In genomic region chr6:157663261-157663660, GRCh38 we compare ENCODE assay signal across 32 cellular contexts.
"Had no signal": no experiment of that assay in that cellular context is flagged by ENCODE, and none has a peak within 500 bp of the region (broad histone marks: within the 10 kb centered on the region; RNA-seq: fewer than 3 reads in every experiment).

No MANE protein-coding gene starts in this region.

- H3K27ac ChIP-seq: adrenal gland, ascending aorta, body of pancreas, brain microvascular endothelial cell, breast epithelium, cardiac muscle cell had no signal

- H3K4me1 ChIP-seq: body of pancreas, breast epithelium had no signal

- H3K36me3 ChIP-seq: adrenal gland, brain microvascular endothelial cell, breast epithelium, cardiac muscle cell had no signal

- FAIRE-seq: astrocyte, bronchial epithelial cell had no signal

- H3K9me3 ChIP-seq: adrenal gland, ascending aorta, body of pancreas, breast epithelium had no signal

- H3K27me3 ChIP-seq: adrenal gland, ascending aorta, body of pancreas, brain microvascular endothelial cell, breast epithelium, cardiac muscle cell had no signal

- DNase-seq: activated effector memory CD4-positive, alpha-beta T cell treated with anti-CD3 and anti-CD28 coated beads, Interleukin-2, amount 50 U/mL, for 16 hours; activated effector memory CD4-positive, alpha-beta T cell treated with Interleukin-2 at 50 U/mL for 16 hours; activated gamma-delta T cell; activated gamma-delta T cell treated with Interleukin-2 at 50 U/mL for 16 hours; activated naive CD4-positive, alpha-beta T cell; activated naive CD4-positive, alpha-beta T cell treated with anti-CD3 and anti-CD28 coated beads for 36 hours; activated naive CD4-positive, alpha-beta T cell treated with anti-CD3 and anti-CD28 coated beads, Interleukin-2, amount 10 ng/mL, durations not matched to agents 7 days and 5 days; activated naive CD4-positive, alpha-beta T cell treated with anti-CD3 and anti-CD28 coated beads, Interleukin-2, amount 50 U/mL, for 16 hours; activated naive CD4-positive, alpha-beta T cell treated with Interleukin-2 at 50 U/mL for 16 hours; activated naive CD8-positive, alpha-beta T cell treated with anti-CD3 and anti-CD28 coated beads for 36 hours; activated naive CD8-positive, alpha-beta T cell treated with anti-CD3 and anti-CD28 coated beads, Interleukin-2, amount 10 ng/mL, durations not matched to agents 7 days and 5 days; activated naive CD8-positive, alpha-beta T cell treated with anti-CD3 and anti-CD28 coated beads, Interleukin-2, amount 50 U/mL, for 24 hours; activated T-cell treated with anti-CD3 and anti-CD28 coated beads for 4 hours; activated T-cell treated with anti-CD3 and anti-CD28 coated beads, Interleukin-2, amount 50 U/mL, for 1 hour; activated T-cell treated with anti-CD3 and anti-CD28 coated beads, Interleukin-2, amount 50 U/mL, for 4 hours; activated T-cell treated with anti-CD3 and anti-CD28 coated beads, Interleukin-2, amount 50 U/mL, for 48 hours; activated T-cell treated with anti-CD3 and anti-CD28 coated beads, Interleukin-2, amount 50 U/mL, for 72 hours; adrenal gland; amniotic stem cell; amygdala; anterior cingulate cortex; aorta; body of pancreas; brain microvascular endothelial cell; caudate nucleus; central memory CD4-positive, alpha-beta T cell; cerebellar nuclear complex had no signal

- H3K4me3 ChIP-seq: adrenal gland, ascending aorta, body of pancreas, breast epithelium, cardiac muscle cell had no signal
